9 cellular contexts compared by ENCODE assay signal in genomic region chr7:55020481-55020871, GRCh38. TPM values are rescaled to one million over a fixed set of nuclear protein-coding genes. Genes with fewer than 3 reads are reported as not detected.
A peak's percentile ranks its signal among the peaks of the same experiment; 100 is the strongest.
DNase-seq lines count a peak whose midpoint lies in the region; ATAC-seq and TF ChIP-seq lines count a peak whose summit lies in the region.
"Had no signal": no experiment of that assay in that cellular context is flagged by ENCODE, and none has a peak within 500 bp of the region (broad histone marks: within the 10 kb centered on the region; RNA-seq: fewer than 3 reads in every experiment).

No MANE protein-coding gene starts in this region.

- no CpG with 5 or more reads among the region's 11 CpGs for WGBS in trophoblast cell (ENCODE audit: extremely low coverage, insufficient coverage, insufficient read length)

- no TSS peak for BruUV-seq in Calu3 (replicated peaks; lab: Mats Ljungman, UMichigan)

- H3K4me2 ChIP-seq in trophoblast cell (ENCODE audit: low read length), result peak overlapping the region; percentile 95

- H3K27me3 Mint-ChIP-seq in Calu3 (ENCODE audit: unreplicated experiment) (no peaks in the 10 kb centered on the region), T-cell (peaks cover 51 to 56% of the 10 kb centered on the region in 2 donors)

- TF ChIP-seq CTCF in Calu3 (IDR thresholded peaks at IDR 0.05; ENCODE audit: unreplicated experiment), result no peak

- H4K91ac ChIP-seq in trophoblast cell (ENCODE audit: low read depth, low read length), result no peak overlapping the region

- no peak overlapping the region for H3K9ac ChIP-seq in trophoblast cell (ENCODE audit: low read length)

- ATAC-seq in T-cell (replicated peaks in 1 of 4) (no peak), HG02763 (IDR thresholded peaks at IDR 0.05; ENCODE audit: unreplicated experiment) (no peak)

- no peak overlapping the region for H3K23ac ChIP-seq in trophoblast cell (ENCODE audit: low read length)

- POLR2A ChIA-PET in T-cell (lab: Charles Lee), result no interaction called here

- H3K36me3 Mint-ChIP-seq in Calu3 (ENCODE audit: insufficient read depth, unreplicated experiment) (peaks cover 53% of the 10 kb centered on the region), T-cell (no peaks in the 10 kb centered on the region)

- intact Hi-C loops in Calu3 (cut with micrococcal nuclease; ENCODE audit: unreplicated experiment), result loop anchor here (2.0 to 10.0 kb wide), 3 partner anchors 52 to 234 kb away; no protein-coding TSS in a partner anchor

- H3K27ac Mint-ChIP-seq in Calu3 (ENCODE audit: unreplicated experiment), result peak overlapping the region; percentile 84
- H3K27ac Mint-ChIP-seq in T-cell, result no peak overlapping the region

- no peak overlapping the region for H2BK120ac ChIP-seq in trophoblast cell (ENCODE audit: insufficient read depth, low read length, poor library complexity)

- CTCF ChIA-PET in Calu3 (lab: Charles Lee), result interaction anchor here (0.6 to 2.7 kb wide), 10 partner anchors 23 to 189 kb away, joined by 3 to 13 read pairs (median 4); no protein-coding TSS in a partner anchor
- CTCF ChIA-PET in T-cell (lab: Charles Lee), result no interaction called here

- no peak overlapping the region for H2AK5ac ChIP-seq in trophoblast cell (ENCODE audit: low read length)

- H3K14ac ChIP-seq in trophoblast cell (ENCODE audit: low read length), result no peak overlapping the region

- DNase-seq in Calu3 (peak; percentile 37), T-cell (no peak), globus pallidus (ENCODE audit: low spot score) (peak; percentile 42), trophoblast cell (peak in 1 of 2 donors; percentile 60), NCI-H128 (lab: John Stamatoyannopoulos, UW; ENCODE audit: unreplicated experiment) (no peak), NAMALWA (ENCODE audit: low spot score) (no peak), G401 (ENCODE audit: low spot score) (no peak)

- H3K79me2 ChIP-seq in trophoblast cell (ENCODE audit: control insufficient read depth, insufficient read depth, low read length, poor library complexity), result peaks cover 8% of the 10 kb centered on the region

- H3K36me3 ChIP-seq in trophoblast cell (ENCODE audit: control insufficient read depth in 1 of 2, insufficient read depth in 2 of 2, low read length in 2 of 2), result peaks cover 0 to 3% of the 10 kb centered on the region in 2 experiments

- H3K79me1 ChIP-seq in trophoblast cell (ENCODE audit: low read length), result peaks cover 14% of the 10 kb centered on the region

- in situ Hi-C loops in G401 (cut with HindIII; ENCODE audit: low sequenced_read_pairs), result no loop called here

- H3K4ac ChIP-seq in trophoblast cell (ENCODE audit: low read depth, low read length), result no peak overlapping the region

- H3K4me3 ChIP-seq in trophoblast cell (ENCODE audit: low read depth, low read length), result no peak overlapping the region
- H3K4me3 ChIP-seq: SK-N-MC had no signal

- H3K9me3 Mint-ChIP-seq in Calu3 (ENCODE audit: low read depth, unreplicated experiment), result no peaks in the 10 kb centered on the region
- H3K9me3 Mint-ChIP-seq in T-cell, result peaks cover 0 to 5% (median 0%) of the 10 kb centered on the region in 3 donors

- no peak overlapping the region for H4K8ac ChIP-seq in trophoblast cell (ENCODE audit: low read depth, low read length)

- no peak overlapping the region for H2AFZ ChIP-seq in trophoblast cell (ENCODE audit: insufficient read depth, low read length, poor library complexity)

- no peak overlapping the region for H2BK5ac ChIP-seq in trophoblast cell (ENCODE audit: low read depth, low read length, poor library complexity)

- no peak overlapping the region for H2BK12ac ChIP-seq in trophoblast cell (ENCODE audit: low read length)

- H3K18ac ChIP-seq in trophoblast cell (ENCODE audit: low read length), result no peak overlapping the region

- peaks cover 10 to 13% of the 10 kb centered on the region in 2 experiments for H3K4me1 ChIP-seq in trophoblast cell (ENCODE audit: control insufficient read depth in 1 of 2, insufficient read depth in 2 of 2, low read length in 2 of 2)

- H3K27ac ChIP-seq in trophoblast cell (ENCODE audit: low read depth, low read length), result no peak overlapping the region
- H3K27ac ChIP-seq: SK-N-MC had no signal

- H3K4me1 Mint-ChIP-seq in Calu3 (ENCODE audit: low read depth, unreplicated experiment) (peaks cover 55% of the 10 kb centered on the region), T-cell (peaks cover 0 to 6% (median 2%) of the 10 kb centered on the region in 3 donors)

- H4K12ac ChIP-seq in trophoblast cell (ENCODE audit: low read depth, low read length), result no peak overlapping the region

- H3K9me3 ChIP-seq in trophoblast cell (ENCODE audit: insufficient read depth, low read depth, low read length), result peaks cover 2% of the 10 kb centered on the region

- H3K27me3 ChIP-seq in trophoblast cell (ENCODE audit: insufficient read depth, low read length), result no peaks in the 10 kb centered on the region

- H3K4me3 Mint-ChIP-seq in Calu3 (ENCODE audit: low read depth, unreplicated experiment) (peak overlapping the region; percentile 84), T-cell (peak overlapping the region in 2 of 3 donors; percentile 24 to 54)

RNA-seq across cellular contexts. Expression of gene EGFR, which starts 1.7 kb away (rescaled TPM):
- total RNA-seq in Calu3 (2022) (85.3 and 87.4 TPM in 2 replicates), T-cell (under 1 TPM in 3 of 5 donors, not detected in 2; 0.16 to 0.79 (median 0.35) TPM)
- polyA plus RNA-seq in trophoblast cell (2013), result 29.0 and 30.5 TPM in 2 replicates
- 0.12 and 0.68 TPM in 2 replicates for total RNA-seq in G401 (2014; rRNA removed; shearing (Covaris generic))

Comparison
In these comparisons a context has a peak if more than half of its experiments do, and no peak if none do; other contexts are left out.
1. DNase-seq: peak in Calu3 (single experiment) and globus pallidus (single experiment); none in T-cell (0 of 34), NCI-H128 (single experiment), NAMALWA (single experiment) and G401 (single experiment).
2. RNA of gene EGFR, which starts 1.7 kb away (total RNA-seq): 85.3 to 87.4 TPM in Calu3; 0.12 to 0.68 TPM in G401 and 0.16 to 0.79 TPM in T-cell; every median in the first group is over 10 times any median in the second.